8 cellular contexts compared by ENCODE assay signal in the genomic region with DNA sequence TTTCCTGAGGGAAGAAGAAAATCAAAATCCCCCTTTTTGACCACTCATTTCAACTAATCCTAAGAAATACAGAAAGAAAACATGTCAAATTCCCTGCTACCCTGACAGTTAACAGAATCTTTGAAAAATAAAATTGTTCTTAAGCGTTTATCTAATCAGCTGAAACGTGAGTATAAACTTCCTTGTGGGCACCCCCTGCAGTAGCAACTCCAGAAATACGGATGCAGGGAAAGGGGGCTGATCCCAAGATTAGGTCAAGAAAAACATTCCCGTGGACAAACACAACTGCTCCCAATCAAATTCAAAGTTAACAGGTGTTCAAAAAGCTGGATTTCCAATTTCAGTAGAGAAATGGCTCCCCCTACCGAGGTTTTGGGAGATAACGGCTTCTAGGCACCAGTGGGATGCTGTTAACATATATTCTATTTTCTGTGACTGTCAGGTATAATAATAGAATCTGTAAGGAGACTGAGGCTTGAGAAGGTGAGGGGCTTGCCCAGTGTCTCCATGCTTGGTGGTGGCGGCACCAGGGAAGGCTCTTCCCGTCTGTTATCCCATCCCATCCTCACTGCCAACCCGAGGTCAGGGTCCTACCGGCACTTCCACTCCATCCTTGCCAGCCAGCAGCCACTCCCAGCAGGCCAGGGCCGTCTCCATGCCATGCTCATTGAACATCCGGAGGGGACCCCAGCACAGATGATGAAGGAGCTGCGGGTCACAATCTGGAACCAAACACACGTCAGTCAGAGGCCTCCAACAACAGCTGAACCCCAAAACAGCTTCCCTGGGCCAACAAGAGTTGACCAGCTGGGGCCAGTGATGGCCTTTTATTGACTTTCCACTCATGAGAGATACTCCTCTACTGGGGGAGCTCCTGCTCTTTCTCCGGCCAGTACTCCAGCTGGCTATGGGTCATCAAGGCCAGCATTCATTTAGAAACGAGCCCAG. TPM values are rescaled to one million over a fixed set of nuclear protein-coding genes. Genes with fewer than 3 reads are reported as not detected.
DNase-seq lines count a peak whose midpoint lies in the region; ATAC-seq, FAIRE-seq and TF ChIP-seq lines count a peak whose summit lies in the region.

No MANE protein-coding gene starts in this region.

- H3K36me3 Mint-ChIP-seq in WTC11, result peaks cover 14% of the 10 kb centered on the region
- H3K36me3 Mint-ChIP-seq in stimulated activated memory B cell treated with anti-CD40 and anti-IgM and Interleukin-4, amounts not matched to agents 10 μg/mL and 1 μg/mL and 100 μg/mL, for 72 hours, result peaks cover 58% of the 10 kb centered on the region

- H2BK12ac ChIP-seq in H1 (ENCODE audit: low read depth, low read length) (no peak overlapping the region), neuronal stem cell (ENCODE audit: low read length) (no peak overlapping the region)

- H4K20me1 ChIP-seq in H1 (replicated peaks in 1 of 2; ENCODE audit: control insufficient read depth in 1 of 2, insufficient read depth in 2 of 2, low read length in 2 of 2), result peaks cover 0 to 1% of the 10 kb centered on the region in 2 experiments

- no peak overlapping the region for H3K27ac ChIP-seq in H1 (ENCODE audit: low read depth, low read length)
- H3K27ac ChIP-seq in neuronal stem cell (replicated peaks; ENCODE audit: low read length), result no peak overlapping the region

- CTCF ChIA-PET in WTC11 (lab: Charles Lee), result interaction anchor here (0.6 to 2.0 kb wide), 18 partner anchors 8 to 324 kb away, joined by 3 to 14 read pairs (median 4); no protein-coding TSS in a partner anchor
- CTCF ChIA-PET in H1 (lab: Charles Lee; ENCODE audit: partially characterized antibody), result interaction anchor here (0.6 to 3.6 kb wide), 26 partner anchors 9 to 195 kb away, joined by 3 to 28 read pairs (median 4); partner anchors contain the start of gene SERPIND1

- H3K27me3 ChIP-seq in H1 (replicated peaks in 1 of 4; ENCODE audit: control insufficient read depth in 3 of 4, extremely low read depth in 1 of 4, insufficient read depth in 3 of 4, low read length in 3 of 4) (no peaks in the 10 kb centered on the region), neuronal stem cell (ENCODE audit: control insufficient read depth in 3 of 3, insufficient read depth in 3 of 3, low read depth in 1 of 3, low read length in 3 of 3) (no peaks in the 10 kb centered on the region)

- H4K8ac ChIP-seq in H1 (ENCODE audit: extremely low read depth, insufficient read depth, low read length), result no peak overlapping the region
- no peak overlapping the region for H4K8ac ChIP-seq in neuronal stem cell (ENCODE audit: low read depth, low read length)

- H3K79me2 ChIP-seq in H1 (ENCODE audit: control insufficient read depth in 1 of 2, insufficient read depth in 2 of 2, low read length in 2 of 2), result no peaks in the 10 kb centered on the region

- no peak overlapping the region for H4K5ac ChIP-seq in H1 (ENCODE audit: insufficient read length, low read depth, low read length)

- no peak overlapping the region for H3K4me3 Mint-ChIP-seq in WTC11
- H3K4me3 Mint-ChIP-seq in stimulated activated memory B cell treated with anti-CD40 and anti-IgM and Interleukin-4, amounts not matched to agents 10 μg/mL and 1 μg/mL and 100 μg/mL, for 72 hours, result no peak overlapping the region

- H4K91ac ChIP-seq in H1 (replicated peaks; ENCODE audit: insufficient read length, low read length), result no peak overlapping the region
- H4K91ac ChIP-seq in neuronal stem cell (ENCODE audit: low read depth, low read length, poor library complexity), result no peak overlapping the region

- H3K4me3 ChIP-seq in H1 (ENCODE audit: extremely low read depth in 1 of 4, insufficient read depth in 2 of 4, low read depth in 3 of 4, low read length in 4 of 4), result no peak overlapping the region
- H3K4me3 ChIP-seq in neuronal stem cell (ENCODE audit: low read length in 2 of 2), result peak overlapping the region in 1 of 2 donors; percentile 45

- H3K4me1 ChIP-seq in H1 (replicated peaks in 1 of 4; ENCODE audit: control insufficient read depth in 3 of 4, insufficient read depth in 4 of 4, low read length in 3 of 4) (no peaks in the 10 kb centered on the region), neuronal stem cell (ENCODE audit: control insufficient read depth in 2 of 2, insufficient read depth in 1 of 2, low read depth in 1 of 2, low read length in 2 of 2) (no peaks in the 10 kb centered on the region)

- H3K14ac ChIP-seq in H1 (ENCODE audit: insufficient read length) (no peak overlapping the region), neuronal stem cell (ENCODE audit: low read length) (no peak overlapping the region)

- H3K56ac ChIP-seq in H1 (replicated peaks; ENCODE audit: insufficient read length, low read depth, low read length), result no peak overlapping the region

- H3K18ac ChIP-seq in H1 (ENCODE audit: extremely low read depth, low read length), result no peak overlapping the region
- H3K18ac ChIP-seq in neuronal stem cell (ENCODE audit: low read length), result no peak overlapping the region

- no peak overlapping the region for H2BK20ac ChIP-seq in H1 (ENCODE audit: low read length)

- H2BK15ac ChIP-seq in H1 (ENCODE audit: low read length), result no peak overlapping the region
- H2BK15ac ChIP-seq in neuronal stem cell (ENCODE audit: low read length), result no peak overlapping the region

- no peak overlapping the region for H3K4me2 ChIP-seq in H1 (ENCODE audit: insufficient read depth in 1 of 2, low read depth in 2 of 2, low read length in 2 of 2)
- no peak overlapping the region for H3K4me2 ChIP-seq in neuronal stem cell (ENCODE audit: insufficient read depth, low read length, poor library complexity, severe bottlenecking)

- H3K4me1 Mint-ChIP-seq in WTC11, result no peaks in the 10 kb centered on the region
- H3K4me1 Mint-ChIP-seq in stimulated activated memory B cell treated with anti-CD40 and anti-IgM and Interleukin-4, amounts not matched to agents 10 μg/mL and 1 μg/mL and 100 μg/mL, for 72 hours, result peaks cover 22% of the 10 kb centered on the region

- H3K27ac Mint-ChIP-seq in WTC11, result no peak overlapping the region
- no peak overlapping the region for H3K27ac Mint-ChIP-seq in stimulated activated memory B cell treated with anti-CD40 and anti-IgM and Interleukin-4, amounts not matched to agents 10 μg/mL and 1 μg/mL and 100 μg/mL, for 72 hours

- no peak overlapping the region for H3K9ac ChIP-seq in H1 (replicated peaks in 1 of 4; ENCODE audit: extremely low read depth in 1 of 4, low read depth in 3 of 4, low read length in 3 of 4)
- no peak overlapping the region for H3K9ac ChIP-seq in neuronal stem cell (ENCODE audit: low read depth, low read length, poor library complexity)

- H3K4ac ChIP-seq in H1 (replicated peaks; ENCODE audit: insufficient read length, low read depth, low read length) (no peak overlapping the region), neuronal stem cell (ENCODE audit: low read length) (no peak overlapping the region)

- POLR2A ChIA-PET in WTC11 (lab: Charles Lee), result no interaction called here
- POLR2A ChIA-PET in H1 (lab: Charles Lee; ENCODE audit: partially characterized antibody), result interaction anchor here (1.1 kb wide), 1 partner anchor 216 kb away, joined by 4 read pairs; no protein-coding TSS in a partner anchor

- no peaks in the 10 kb centered on the region for H3K27me3 Mint-ChIP-seq in WTC11 (ENCODE audit: low read depth)
- H3K27me3 Mint-ChIP-seq in stimulated activated memory B cell treated with anti-CD40 and anti-IgM and Interleukin-4, amounts not matched to agents 10 μg/mL and 1 μg/mL and 100 μg/mL, for 72 hours, result no peaks in the 10 kb centered on the region

- FAIRE-seq in H1 (lab: Jason Lieb, UNC), result peak; percentile 55

- peak; percentile 76 to 79 for TF ChIP-seq RAD21 in H1 (IDR thresholded peaks at IDR 0.05 in 1 of 2, conservative IDR thresholded peaks at IDR 0.05 in 1 of 2; ENCODE audit: low read depth in 2 of 2, low read length in 2 of 2)

- peaks cover 9% of the 10 kb centered on the region for H3K9me3 Mint-ChIP-seq in WTC11
- no peaks in the 10 kb centered on the region for H3K9me3 Mint-ChIP-seq in stimulated activated memory B cell treated with anti-CD40 and anti-IgM and Interleukin-4, amounts not matched to agents 10 μg/mL and 1 μg/mL and 100 μg/mL, for 72 hours

- no peaks in the 10 kb centered on the region for H3K79me1 ChIP-seq in H1 (ENCODE audit: low read depth, low read length)
- H3K79me1 ChIP-seq in neuronal stem cell (ENCODE audit: low read depth, low read length), result peaks cover 2% of the 10 kb centered on the region

- ATAC-seq in WTC11 (peak; percentile 30; the same call in 1 of the 2 replicates), GM21360 (IDR thresholded peaks at IDR 0.05; ENCODE audit: unreplicated experiment) (no peak)
- no peak for ATAC-seq in stimulated activated memory B cell treated with anti-CD40 and anti-IgM and Interleukin-4, amounts not matched to agents 10 μg/mL and 1 μg/mL and 100 μg/mL, for 72 hours

- H3K23ac ChIP-seq in H1 (ENCODE audit: insufficient read length) (no peak overlapping the region), neuronal stem cell (ENCODE audit: low read depth, low read length, poor library complexity) (no peak overlapping the region)

- H3K9me3 ChIP-seq in H1 (ENCODE audit: insufficient read depth in 2 of 2, low read depth in 1 of 2, low read length in 1 of 2), result no peaks in the 10 kb centered on the region; a peak in 1 of 4 replicates
- H3K9me3 ChIP-seq in neuronal stem cell (replicated peaks in 1 of 2; ENCODE audit: control insufficient read depth in 2 of 2, insufficient read depth in 1 of 2, low read depth in 1 of 2, low read length in 2 of 2), result peaks cover 2 to 15% of the 10 kb centered on the region in 2 donors

- no peaks in the 10 kb centered on the region for H3K23me2 ChIP-seq in H1 (ENCODE audit: low read depth, low read length)

- DNase-seq in NCI-H2081 (lab: John Stamatoyannopoulos, UW) (peak; percentile 28 to 43), NCI-H2081 treated with DMSO at 0.1 percent for 48 hours (lab: John Stamatoyannopoulos, UW) (no peak), LHCN-M2 (ENCODE audit: low read depth) (peak; percentile 24), WTC11 (ENCODE audit: low spot score) (peak; percentile 52), H1 (ENCODE audit: low read depth in 1 of 2, low spot score in 2 of 2) (peak in 1 of 2 experiments; percentile 76), neuronal stem cell (ENCODE audit: low spot score) (peak; percentile 27)

- H3K36me3 ChIP-seq in H1 (ENCODE audit: control insufficient read depth in 2 of 4, insufficient read depth in 4 of 4, low read length in 3 of 4) (no peaks in the 10 kb centered on the region; a peak in 2 of 8 replicates), neuronal stem cell (replicated peaks in 1 of 2; ENCODE audit: control insufficient read depth in 2 of 2, insufficient read depth in 2 of 2, low read length in 2 of 2) (peaks cover 16 to 73% of the 10 kb centered on the region in 2 donors)

- H2BK5ac ChIP-seq in H1 (ENCODE audit: low read depth, low read length) (no peak overlapping the region), neuronal stem cell (ENCODE audit: low read length) (no peak overlapping the region)

- H2BK120ac ChIP-seq in H1 (replicated peaks; ENCODE audit: low read depth, low read length) (no peak overlapping the region), neuronal stem cell (ENCODE audit: low read depth, low read length) (no peak overlapping the region)

- H2AK5ac ChIP-seq in H1 (ENCODE audit: low read depth, low read length) (no peak overlapping the region), neuronal stem cell (ENCODE audit: low read depth, low read length) (no peak overlapping the region)

- WGBS in H1 (ENCODE audit: extremely low coverage in 1 of 2, insufficient coverage in 1 of 2, insufficient read length in 1 of 2, insufficient replicate concordance in 2 of 2, low coverage in 1 of 2, low lambda C conversion rate in 2 of 2, missing lambda C conversion rate in 1 of 2), 2 experiments, result 66% methylated on average over 16 of the region's 16 CpGs; no CpG with 5 or more reads in 1 of the 2 experiments
- WGBS in neuronal stem cell (ENCODE audit: extremely low coverage in 2 of 2, insufficient read length in 2 of 2, insufficient replicate concordance in 1 of 2), 2 donors, result no CpG with 5 or more reads among the region's 16 CpGs

- TF ChIP-seq CTCF in WTC11 (IDR thresholded peaks at IDR 0.05) (peak; percentile 74), H1 (IDR thresholded peaks at IDR 0.05; ENCODE audit: control extremely low read depth in 1 of 3, insufficient read depth in 1 of 3, low read depth in 1 of 3, low read length in 3 of 3) (peak in 2 of 3 experiments; percentile 71 to 73; a peak in 3 of 4 replicates)

- no peak for TF ChIP-seq POLR2A in H1 (IDR thresholded peaks at IDR 0.05; ENCODE audit: control extremely low read depth in 1 of 2, low read depth in 2 of 2, low read length in 2 of 2)

- no peak for TF ChIP-seq EP300 in H1 (IDR thresholded peaks at IDR 0.05; ENCODE audit: borderline replicate concordance in 1 of 2, low read depth in 2 of 2, low read length in 2 of 2)

- H2AFZ ChIP-seq in H1 (ENCODE audit: low read length), result no peak overlapping the region
- H2AFZ ChIP-seq in neuronal stem cell (ENCODE audit: low read length), result no peak overlapping the region

RNA-seq across cellular contexts. Expression of gene SERPIND1, which starts 32.0 kb away (rescaled TPM):
- total RNA-seq in LHCN-M2 (2014; rRNA removed) (0.13 and 0.17 TPM in 2 replicates), WTC11 (2021) (0.09 to 0.25 TPM (median 0.22 TPM) in 3 replicates)
- 0.44 TPM for polyA plus RNA-seq in LHCN-M2 (2012)
- total RNA-seq in H1 (2021; fragmentation: NEBNext Ultra II Directional; extraction: Animal tissue kit (Norgen Biotek cat#: 25700)), result not detected in 2 replicates
- polyA plus RNA-seq in H1 (2011; rRNA removed), result not detected in 2 replicates
- 0.04 TPM for polyA plus RNA-seq in H1 (2011; cell fraction: cytosol; rRNA removed)
- not detected for polyA plus RNA-seq in H1 (2011; cell fraction: nucleus; rRNA removed)
- polyA plus RNA-seq in H1 (2012, experiment 1 of 2), result 0.06 to 0.16 TPM in 2 of 4 replicates, not detected in the others
- not detected for polyA plus RNA-seq in H1 (2012, experiment 2 of 2)
- 0.02 TPM for polyA plus RNA-seq in H1 (2013, experiment 1 of 2)
- not detected for polyA plus RNA-seq in H1 (2013, experiment 2 of 2)
- polyA minus RNA-seq in H1 (2011; rRNA and poly(A)+ RNA removed), result 0.13 TPM in 1 of 2 replicates, not detected in the other
- polyA minus RNA-seq in H1 (2011; cell fraction: cytosol; rRNA and poly(A)+ RNA removed), result not detected
- not detected for polyA minus RNA-seq in H1 (2011; cell fraction: nucleus; rRNA and poly(A)+ RNA removed)
- not detected for polyA plus RNA-seq in neuronal stem cell (2013, experiment 1 of 2)
- not detected for polyA plus RNA-seq in neuronal stem cell (2013, experiment 2 of 2)
